ENCODE assay signal across 2 cellular contexts in genomic region chr4:3803475-3803847, GRCh38.
TF ChIP-seq lines count a peak whose summit lies in the region.

No MANE protein-coding gene starts in this region.

TF ChIP-seq in GM23338, 12 proteins besides CTCF, POLR2A, EP300 and RAD21 (continued from another document):
- TF ChIP-seq, protein P1, sequence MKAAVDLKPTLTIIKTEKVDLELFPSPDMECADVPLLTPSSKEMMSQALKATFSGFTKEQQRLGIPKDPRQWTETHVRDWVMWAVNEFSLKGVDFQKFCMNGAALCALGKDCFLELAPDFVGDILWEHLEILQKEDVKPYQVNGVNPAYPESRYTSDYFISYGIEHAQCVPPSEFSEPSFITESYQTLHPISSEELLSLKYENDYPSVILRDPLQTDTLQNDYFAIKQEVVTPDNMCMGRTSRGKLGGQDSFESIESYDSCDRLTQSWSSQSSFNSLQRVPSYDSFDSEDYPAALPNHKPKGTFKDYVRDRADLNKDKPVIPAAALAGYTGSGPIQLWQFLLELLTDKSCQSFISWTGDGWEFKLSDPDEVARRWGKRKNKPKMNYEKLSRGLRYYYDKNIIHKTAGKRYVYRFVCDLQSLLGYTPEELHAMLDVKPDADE (IDR thresholded peaks at IDR 0.05) = no peak
- TF ChIP-seq POLR2AphosphoS5 (IDR thresholded peaks at IDR 0.05; ENCODE audit: low read depth) (no peak), EZH2phosphoT487 (IDR thresholded peaks at IDR 0.05; ENCODE audit: unreplicated experiment) (no peak), JUNB (IDR thresholded peaks at IDR 0.05; ENCODE audit: unreplicated experiment) (no peak), ZNF462 (CRISPR knock-in tag; IDR thresholded peaks at IDR 0.05) (no peak)

TF ChIP-seq in HepG2, 621 proteins besides CTCF, POLR2A, EP300 and RAD21 (continued from another document and continues in another):
- TF ChIP-seq ETV5 (CRISPR knock-in tag; IDR thresholded peaks at IDR 0.05; ENCODE audit: borderline replicate concordance) = 0 out of 2 replicates have a peak, but pooled peaks have one; percentile 0
- no peak for TF ChIP-seq REL (CRISPR knock-in tag; conservative IDR thresholded peaks at IDR 0.05)
- TF ChIP-seq ZNF546 (CRISPR knock-in tag; conservative IDR thresholded peaks at IDR 0.05) = no peak
- TF ChIP-seq CBX1 (IDR thresholded peaks at IDR 0.05; ENCODE audit: low read depth) = no peak
- no peak for TF ChIP-seq ZNF598 (CRISPR knock-in tag; IDR thresholded peaks at IDR 0.05; ENCODE audit: borderline replicate concordance)
- TF ChIP-seq SP1 (IDR thresholded peaks at IDR 0.05) = no peak
- TF ChIP-seq SP1 (CRISPR knock-in tag; IDR thresholded peaks at IDR 0.05) = no peak
- 0 out of 2 replicates have a peak, but pooled peaks have one; percentile 5 for TF ChIP-seq MED1 (CRISPR knock-in tag; IDR thresholded peaks at IDR 0.05)
- TF ChIP-seq, protein P2, sequence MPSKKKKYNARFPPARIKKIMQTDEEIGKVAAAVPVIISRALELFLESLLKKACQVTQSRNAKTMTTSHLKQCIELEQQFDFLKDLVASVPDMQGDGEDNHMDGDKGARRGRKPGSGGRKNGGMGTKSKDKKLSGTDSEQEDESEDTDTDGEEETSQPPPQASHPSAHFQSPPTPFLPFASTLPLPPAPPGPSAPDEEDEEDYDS (CRISPR knock-in tag; IDR thresholded peaks at IDR 0.05) = peak; percentile 38; the same call in 1 of the 2 replicates
- TF ChIP-seq TCF7L2 (IDR thresholded peaks at IDR 0.05; ENCODE audit: low read depth, low read length) = no peak
- TF ChIP-seq TEF (CRISPR knock-in tag; IDR thresholded peaks at IDR 0.05) = no peak
- no peak for TF ChIP-seq ARID2 (CRISPR knock-in tag; IDR thresholded peaks at IDR 0.05; ENCODE audit: borderline replicate concordance)
- TF ChIP-seq ZNF10 (CRISPR knock-in tag; IDR thresholded peaks at IDR 0.05; ENCODE audit: borderline replicate concordance, low read depth) = no peak
- no peak for TF ChIP-seq ZNF253 (CRISPR knock-in tag; IDR thresholded peaks at IDR 0.05; ENCODE audit: borderline replicate concordance)
- TF ChIP-seq SNAPC2 (CRISPR knock-in tag; IDR thresholded peaks at IDR 0.05) = no peak
- TF ChIP-seq ZNF207 (IDR thresholded peaks at IDR 0.05; ENCODE audit: borderline replicate concordance) = no peak
- TF ChIP-seq ZSCAN29 (CRISPR knock-in tag; conservative IDR thresholded peaks at IDR 0.05) = no peak
- TF ChIP-seq, protein P3, sequence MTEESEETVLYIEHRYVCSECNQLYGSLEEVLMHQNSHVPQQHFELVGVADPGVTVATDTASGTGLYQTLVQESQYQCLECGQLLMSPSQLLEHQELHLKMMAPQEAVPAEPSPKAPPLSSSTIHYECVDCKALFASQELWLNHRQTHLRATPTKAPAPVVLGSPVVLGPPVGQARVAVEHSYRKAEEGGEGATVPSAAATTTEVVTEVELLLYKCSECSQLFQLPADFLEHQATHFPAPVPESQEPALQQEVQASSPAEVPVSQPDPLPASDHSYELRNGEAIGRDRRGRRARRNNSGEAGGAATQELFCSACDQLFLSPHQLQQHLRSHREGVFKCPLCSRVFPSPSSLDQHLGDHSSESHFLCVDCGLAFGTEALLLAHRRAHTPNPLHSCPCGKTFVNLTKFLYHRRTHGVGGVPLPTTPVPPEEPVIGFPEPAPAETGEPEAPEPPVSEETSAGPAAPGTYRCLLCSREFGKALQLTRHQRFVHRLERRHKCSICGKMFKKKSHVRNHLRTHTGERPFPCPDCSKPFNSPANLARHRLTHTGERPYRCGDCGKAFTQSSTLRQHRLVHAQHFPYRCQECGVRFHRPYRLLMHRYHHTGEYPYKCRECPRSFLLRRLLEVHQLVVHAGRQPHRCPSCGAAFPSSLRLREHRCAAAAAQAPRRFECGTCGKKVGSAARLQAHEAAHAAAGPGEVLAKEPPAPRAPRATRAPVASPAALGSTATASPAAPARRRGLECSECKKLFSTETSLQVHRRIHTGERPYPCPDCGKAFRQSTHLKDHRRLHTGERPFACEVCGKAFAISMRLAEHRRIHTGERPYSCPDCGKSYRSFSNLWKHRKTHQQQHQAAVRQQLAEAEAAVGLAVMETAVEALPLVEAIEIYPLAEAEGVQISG (CRISPR knock-in tag; IDR thresholded peaks at IDR 0.05) = no peak; the same call in 1 of the 2 replicates
- no peak for TF ChIP-seq KAT2B (IDR thresholded peaks at IDR 0.05; ENCODE audit: borderline replicate concordance, low read depth, low read length)
- TF ChIP-seq, protein P4, sequence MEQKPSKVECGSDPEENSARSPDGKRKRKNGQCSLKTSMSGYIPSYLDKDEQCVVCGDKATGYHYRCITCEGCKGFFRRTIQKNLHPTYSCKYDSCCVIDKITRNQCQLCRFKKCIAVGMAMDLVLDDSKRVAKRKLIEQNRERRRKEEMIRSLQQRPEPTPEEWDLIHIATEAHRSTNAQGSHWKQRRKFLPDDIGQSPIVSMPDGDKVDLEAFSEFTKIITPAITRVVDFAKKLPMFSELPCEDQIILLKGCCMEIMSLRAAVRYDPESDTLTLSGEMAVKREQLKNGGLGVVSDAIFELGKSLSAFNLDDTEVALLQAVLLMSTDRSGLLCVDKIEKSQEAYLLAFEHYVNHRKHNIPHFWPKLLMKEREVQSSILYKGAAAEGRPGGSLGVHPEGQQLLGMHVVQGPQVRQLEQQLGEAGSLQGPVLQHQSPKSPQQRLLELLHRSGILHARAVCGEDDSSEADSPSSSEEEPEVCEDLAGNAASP (CRISPR knock-in tag; IDR thresholded peaks at IDR 0.05; ENCODE audit: borderline replicate concordance) = no peak
- TF ChIP-seq GABPB1 (CRISPR knock-in tag; IDR thresholded peaks at IDR 0.05) = peak; percentile 64; the same call in 1 of the 2 replicates
- no peak for TF ChIP-seq ZFP41 (CRISPR knock-in tag; IDR thresholded peaks at IDR 0.05; ENCODE audit: borderline replicate concordance)
- TF ChIP-seq ARHGAP35 (CRISPR knock-in tag; IDR thresholded peaks at IDR 0.05; ENCODE audit: borderline replicate concordance) = no peak
- TF ChIP-seq ZFP62 (CRISPR knock-in tag; IDR thresholded peaks at IDR 0.05) = no peak
- TF ChIP-seq GTF2F1 (IDR thresholded peaks at IDR 0.05; ENCODE audit: low read length) = no peak
- peak; percentile 58; the same call in 1 of the 2 replicates for TF ChIP-seq RXRA (CRISPR knock-in tag; IDR thresholded peaks at IDR 0.05)
- TF ChIP-seq ZNF776 (CRISPR knock-in tag; IDR thresholded peaks at IDR 0.05) = no peak
- TF ChIP-seq ATAD3A (CRISPR knock-in tag; IDR thresholded peaks at IDR 0.05) = no peak
- no peak for TF ChIP-seq HNRNPLL (IDR thresholded peaks at IDR 0.05; ENCODE audit: low read depth, low read length, poor library complexity, severe bottlenecking)
- TF ChIP-seq ELF3 (CRISPR knock-in tag; IDR thresholded peaks at IDR 0.05) = no peak
- no peak for TF ChIP-seq MEIS1 (CRISPR knock-in tag; IDR thresholded peaks at IDR 0.05; ENCODE audit: borderline replicate concordance)
- TF ChIP-seq RNF219 (CRISPR knock-in tag; IDR thresholded peaks at IDR 0.05) = no peak
- no peak for TF ChIP-seq ZBTB8A (CRISPR knock-in tag; IDR thresholded peaks at IDR 0.05; ENCODE audit: borderline replicate concordance, low read depth)
- TF ChIP-seq DMAP1 (CRISPR knock-in tag; IDR thresholded peaks at IDR 0.05) = peak; percentile 32
- no peak for TF ChIP-seq ZNF816 (CRISPR knock-in tag; IDR thresholded peaks at IDR 0.05; ENCODE audit: borderline replicate concordance)
- no peak for TF ChIP-seq FOXC1 (CRISPR knock-in tag; IDR thresholded peaks at IDR 0.05; ENCODE audit: borderline replicate concordance)
- TF ChIP-seq, protein P5, sequence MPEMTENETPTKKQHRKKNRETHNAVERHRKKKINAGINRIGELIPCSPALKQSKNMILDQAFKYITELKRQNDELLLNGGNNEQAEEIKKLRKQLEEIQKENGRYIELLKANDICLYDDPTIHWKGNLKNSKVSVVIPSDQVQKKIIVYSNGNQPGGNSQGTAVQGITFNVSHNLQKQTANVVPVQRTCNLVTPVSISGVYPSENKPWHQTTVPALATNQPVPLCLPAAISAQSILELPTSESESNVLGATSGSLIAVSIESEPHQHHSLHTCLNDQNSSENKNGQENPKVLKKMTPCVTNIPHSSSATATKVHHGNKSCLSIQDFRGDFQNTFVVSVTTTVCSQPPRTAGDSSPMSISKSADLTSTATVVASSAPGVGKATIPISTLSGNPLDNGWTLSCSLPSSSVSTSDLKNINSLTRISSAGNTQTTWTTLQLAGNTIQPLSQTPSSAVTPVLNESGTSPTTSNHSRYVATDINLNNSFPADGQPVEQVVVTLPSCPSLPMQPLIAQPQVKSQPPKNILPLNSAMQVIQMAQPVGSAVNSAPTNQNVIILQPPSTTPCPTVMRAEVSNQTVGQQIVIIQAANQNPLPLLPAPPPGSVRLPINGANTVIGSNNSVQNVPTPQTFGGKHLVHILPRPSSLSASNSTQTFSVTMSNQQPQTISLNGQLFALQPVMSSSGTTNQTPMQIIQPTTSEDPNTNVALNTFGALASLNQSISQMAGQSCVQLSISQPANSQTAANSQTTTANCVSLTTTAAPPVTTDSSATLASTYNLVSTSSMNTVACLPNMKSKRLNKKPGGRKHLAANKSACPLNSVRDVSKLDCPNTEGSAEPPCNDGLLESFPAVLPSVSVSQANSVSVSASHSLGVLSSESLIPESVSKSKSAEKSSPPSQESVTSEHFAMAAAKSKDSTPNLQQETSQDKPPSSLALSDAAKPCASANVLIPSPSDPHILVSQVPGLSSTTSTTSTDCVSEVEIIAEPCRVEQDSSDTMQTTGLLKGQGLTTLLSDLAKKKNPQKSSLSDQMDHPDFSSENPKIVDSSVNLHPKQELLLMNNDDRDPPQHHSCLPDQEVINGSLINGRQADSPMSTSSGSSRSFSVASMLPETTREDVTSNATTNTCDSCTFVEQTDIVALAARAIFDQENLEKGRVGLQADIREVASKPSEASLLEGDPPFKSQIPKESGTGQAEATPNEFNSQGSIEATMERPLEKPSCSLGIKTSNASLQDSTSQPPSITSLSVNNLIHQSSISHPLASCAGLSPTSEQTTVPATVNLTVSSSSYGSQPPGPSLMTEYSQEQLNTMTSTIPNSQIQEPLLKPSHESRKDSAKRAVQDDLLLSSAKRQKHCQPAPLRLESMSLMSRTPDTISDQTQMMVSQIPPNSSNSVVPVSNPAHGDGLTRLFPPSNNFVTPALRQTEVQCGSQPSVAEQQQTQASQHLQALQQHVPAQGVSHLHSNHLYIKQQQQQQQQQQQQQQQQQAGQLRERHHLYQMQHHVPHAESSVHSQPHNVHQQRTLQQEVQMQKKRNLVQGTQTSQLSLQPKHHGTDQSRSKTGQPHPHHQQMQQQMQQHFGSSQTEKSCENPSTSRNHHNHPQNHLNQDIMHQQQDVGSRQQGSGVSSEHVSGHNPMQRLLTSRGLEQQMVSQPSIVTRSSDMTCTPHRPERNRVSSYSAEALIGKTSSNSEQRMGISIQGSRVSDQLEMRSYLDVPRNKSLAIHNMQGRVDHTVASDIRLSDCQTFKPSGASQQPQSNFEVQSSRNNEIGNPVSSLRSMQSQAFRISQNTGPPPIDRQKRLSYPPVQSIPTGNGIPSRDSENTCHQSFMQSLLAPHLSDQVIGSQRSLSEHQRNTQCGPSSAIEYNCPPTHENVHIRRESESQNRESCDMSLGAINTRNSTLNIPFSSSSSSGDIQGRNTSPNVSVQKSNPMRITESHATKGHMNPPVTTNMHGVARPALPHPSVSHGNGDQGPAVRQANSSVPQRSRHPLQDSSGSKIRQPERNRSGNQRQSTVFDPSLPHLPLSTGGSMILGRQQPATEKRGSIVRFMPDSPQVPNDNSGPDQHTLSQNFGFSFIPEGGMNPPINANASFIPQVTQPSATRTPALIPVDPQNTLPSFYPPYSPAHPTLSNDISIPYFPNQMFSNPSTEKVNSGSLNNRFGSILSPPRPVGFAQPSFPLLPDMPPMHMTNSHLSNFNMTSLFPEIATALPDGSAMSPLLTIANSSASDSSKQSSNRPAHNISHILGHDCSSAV (CRISPR knock-in tag; IDR thresholded peaks at IDR 0.05; ENCODE audit: borderline replicate concordance) = no peak
- peak; percentile 28; the same call in 1 of the 2 replicates for TF ChIP-seq ZBTB38 (CRISPR knock-in tag; IDR thresholded peaks at IDR 0.05)
- no peak for TF ChIP-seq ZNF879 (CRISPR knock-in tag; IDR thresholded peaks at IDR 0.05)
- TF ChIP-seq HDAC1 (CRISPR knock-in tag; IDR thresholded peaks at IDR 0.05) = peak; percentile 11; the same call in 1 of the 2 replicates
- TF ChIP-seq, protein P6, sequence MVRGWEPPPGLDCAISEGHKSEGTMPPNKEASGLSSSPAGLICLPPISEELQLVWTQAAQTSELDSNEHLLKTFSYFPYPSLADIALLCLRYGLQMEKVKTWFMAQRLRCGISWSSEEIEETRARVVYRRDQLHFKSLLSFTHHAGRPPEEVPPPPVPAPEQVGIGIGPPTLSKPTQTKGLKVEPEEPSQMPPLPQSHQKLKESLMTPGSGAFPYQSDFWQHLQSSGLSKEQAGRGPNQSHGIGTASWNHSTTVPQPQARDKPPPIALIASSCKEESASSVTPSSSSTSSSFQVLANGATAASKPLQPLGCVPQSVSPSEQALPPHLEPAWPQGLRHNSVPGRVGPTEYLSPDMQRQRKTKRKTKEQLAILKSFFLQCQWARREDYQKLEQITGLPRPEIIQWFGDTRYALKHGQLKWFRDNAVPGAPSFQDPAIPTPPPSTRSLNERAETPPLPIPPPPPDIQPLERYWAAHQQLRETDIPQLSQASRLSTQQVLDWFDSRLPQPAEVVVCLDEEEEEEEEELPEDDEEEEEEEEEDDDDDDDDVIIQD (CRISPR knock-in tag; IDR thresholded peaks at IDR 0.05; ENCODE audit: low read depth) = no peak
- no peak for TF ChIP-seq SOX13 (IDR thresholded peaks at IDR 0.05)
- no peak; a peak in 1 of 4 replicates for TF ChIP-seq SOX13 (CRISPR knock-in tag; conservative IDR thresholded peaks at IDR 0.05 in 1 of 2, IDR thresholded peaks at IDR 0.05 in 1 of 2)
- TF ChIP-seq, protein P7, sequence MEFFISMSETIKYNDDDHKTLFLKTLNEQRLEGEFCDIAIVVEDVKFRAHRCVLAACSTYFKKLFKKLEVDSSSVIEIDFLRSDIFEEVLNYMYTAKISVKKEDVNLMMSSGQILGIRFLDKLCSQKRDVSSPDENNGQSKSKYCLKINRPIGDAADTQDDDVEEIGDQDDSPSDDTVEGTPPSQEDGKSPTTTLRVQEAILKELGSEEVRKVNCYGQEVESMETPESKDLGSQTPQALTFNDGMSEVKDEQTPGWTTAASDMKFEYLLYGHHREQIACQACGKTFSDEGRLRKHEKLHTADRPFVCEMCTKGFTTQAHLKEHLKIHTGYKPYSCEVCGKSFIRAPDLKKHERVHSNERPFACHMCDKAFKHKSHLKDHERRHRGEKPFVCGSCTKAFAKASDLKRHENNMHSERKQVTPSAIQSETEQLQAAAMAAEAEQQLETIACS (CRISPR knock-in tag; IDR thresholded peaks at IDR 0.05) = no peak
